ENCODE assay signal across 8 cellular contexts in the genomic region with DNA sequence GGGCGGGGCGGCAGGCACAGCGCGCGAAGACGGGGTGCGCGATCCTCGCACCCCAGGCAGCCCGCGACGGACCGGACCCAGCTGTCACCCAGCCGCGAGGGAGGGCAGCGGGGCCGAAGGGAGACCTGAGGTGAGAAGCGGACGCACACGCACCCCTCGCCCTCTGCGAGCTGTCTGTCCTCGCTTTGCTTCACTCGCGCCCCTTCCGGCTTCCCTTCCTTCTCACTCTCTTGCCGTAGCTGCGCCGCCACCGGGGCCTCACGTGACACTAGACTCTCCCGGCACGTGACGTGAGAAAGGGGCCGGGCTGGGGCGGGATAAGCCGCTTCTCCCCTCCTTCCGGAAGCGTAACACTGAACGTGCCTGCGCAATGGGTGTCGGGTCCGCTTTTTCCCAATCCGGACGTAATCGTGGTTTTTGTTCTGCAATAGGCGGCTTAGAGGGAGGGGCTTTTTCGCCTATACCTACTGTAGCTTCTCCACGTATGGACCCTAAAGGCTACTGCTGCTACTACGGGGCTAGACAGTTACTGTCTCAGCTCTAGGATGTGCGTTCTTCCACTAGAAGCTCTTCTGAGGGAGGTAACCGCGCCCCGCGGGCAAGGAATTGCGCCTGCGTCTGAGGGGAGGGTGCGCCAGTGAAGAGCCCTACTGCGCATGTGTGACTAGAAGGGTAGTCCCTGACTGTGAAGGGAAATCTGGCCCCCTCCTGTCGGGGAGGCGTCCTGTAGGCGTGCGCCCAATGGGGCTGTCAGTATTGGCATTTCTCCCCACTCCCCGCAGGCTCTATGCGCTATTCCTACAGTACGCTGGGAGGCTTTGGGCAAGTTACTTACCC. TPM values are rescaled to one million over a fixed set of nuclear protein-coding genes. Genes with fewer than 3 reads are reported as not detected.
DNase-seq lines count a peak whose midpoint lies in the region; ATAC-seq and TF ChIP-seq lines count a peak whose summit lies in the region.

A gene (minus strand): TSS at position 270 of the 837 bp plus-strand sequence. CDS start 434 bp downstream, outside the sequence.
A gene with protein sequence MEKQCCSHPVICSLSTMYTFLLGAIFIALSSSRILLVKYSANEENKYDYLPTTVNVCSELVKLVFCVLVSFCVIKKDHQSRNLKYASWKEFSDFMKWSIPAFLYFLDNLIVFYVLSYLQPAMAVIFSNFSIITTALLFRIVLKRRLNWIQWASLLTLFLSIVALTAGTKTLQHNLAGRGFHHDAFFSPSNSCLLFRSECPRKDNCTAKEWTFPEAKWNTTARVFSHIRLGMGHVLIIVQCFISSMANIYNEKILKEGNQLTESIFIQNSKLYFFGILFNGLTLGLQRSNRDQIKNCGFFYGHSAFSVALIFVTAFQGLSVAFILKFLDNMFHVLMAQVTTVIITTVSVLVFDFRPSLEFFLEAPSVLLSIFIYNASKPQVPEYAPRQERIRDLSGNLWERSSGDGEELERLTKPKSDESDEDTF (plus strand): TSS at position 353 of the 837 bp plus-strand sequence. CDS start 1,359 bp downstream, outside the sequence.

- H3K9me3 ChIP-seq in PC-3 (ENCODE audit: low read length) (no peaks in the 10 kb centered on the region), mucosa of descending colon (no peaks in the 10 kb centered on the region)

- peaks cover 12% of the 10 kb centered on the region; the same call in 1 of the 2 replicates for H4K20me1 ChIP-seq in PC-3 (ENCODE audit: low read length)

- no peak for TF ChIP-seq RAD21 in Ishikawa (IDR thresholded peaks at IDR 0.05; ENCODE audit: low read depth)

- intact Hi-C loops in PC-3 (cut with micrococcal nuclease) (loop anchor here (1.0 to 5.0 kb wide), 3 partner anchors 32 to 429 kb away; no protein-coding TSS in a partner anchor), mucosa of descending colon (cut with DNase I, micrococcal nuclease) (no loop called here)

- CTCF ChIA-PET in PC-3 (lab: Charles Lee): no interaction called here

- no peak for TF ChIP-seq EP300 in Ishikawa (IDR thresholded peaks at IDR 0.05; ENCODE audit: borderline replicate concordance)

- H3K79me2 ChIP-seq in PC-3 (ENCODE audit: low read length): peaks cover 52% of the 10 kb centered on the region

- H3K4me1 ChIP-seq in PC-3 (ENCODE audit: insufficient read depth, low read length): peaks cover 21% of the 10 kb centered on the region
- H3K4me1 ChIP-seq in mucosa of descending colon (ENCODE audit: low read depth): peaks cover 18% of the 10 kb centered on the region

- peak within 1 kb of the TSS; percentile 92 for H3K4me2 ChIP-seq in PC-3 (ENCODE audit: low read length)

- BruUV-seq in PC-3 (replicated peaks; lab: Mats Ljungman, UMichigan): TSS peak; percentile 73

- H2AFZ ChIP-seq in PC-3 (ENCODE audit: low read length): peak within 1 kb of the TSS; percentile 95

- H3K27ac ChIP-seq in PC-3 (ENCODE audit: low read length) (peak within 1 kb of the TSS; percentile 92), epithelial cell of prostate (peak within 1 kb of the TSS; percentile 91)

- H3K4me3 ChIP-seq in PC-3 (ENCODE audit: low read length) (peak within 1 kb of the TSS; percentile 96), mucosa of descending colon (peak within 1 kb of the TSS; percentile 83)

- H3K27me3 ChIP-seq in PC-3 (ENCODE audit: low read length): no peaks in the 10 kb centered on the region

- POLR2A ChIA-PET in PC-3 (lab: Charles Lee; ENCODE audit: unreplicated experiment): interaction anchor here (0.6 to 1.0 kb wide), 3 partner anchors 55 to 447 kb away, joined by 3 to 5 read pairs (median 3); no protein-coding TSS in a partner anchor

- H3K9me2 ChIP-seq in PC-3 (replicated peaks; ENCODE audit: low read length): no peaks in the 10 kb centered on the region

- no peaks in the 10 kb centered on the region for H3F3A ChIP-seq in PC-3 (ENCODE audit: low read length, unreplicated experiment)

- ATAC-seq in GM21576 (IDR thresholded peaks at IDR 0.05; ENCODE audit: unreplicated experiment): peak; percentile 80
- peak; percentile 83 for ATAC-seq in PC-3
- ATAC-seq in mucosa of descending colon: peak; percentile 96

- H3K36me3 ChIP-seq in PC-3 (ENCODE audit: low read depth, low read length): peaks cover 3% of the 10 kb centered on the region; the same call in 1 of the 2 replicates
- peaks cover 6% of the 10 kb centered on the region for H3K36me3 ChIP-seq in mucosa of descending colon (ENCODE audit: low read depth)

- no peak for TF ChIP-seq CTCF in PC-3 (conservative IDR thresholded peaks at IDR 0.05; ENCODE audit: low read depth, low read length)
- no peak for TF ChIP-seq CTCF in mucosa of descending colon (IDR thresholded peaks at IDR 0.05)

- H3K9ac ChIP-seq in PC-3 (ENCODE audit: low read length): peak within 1 kb of the TSS; percentile 89

- DNase-seq in DMS153 treated with DMSO at 0.1 percent for 48 hours (lab: John Stamatoyannopoulos, UW; ENCODE audit: unreplicated experiment): peak; percentile 94
- peak; percentile 98 for DNase-seq in PC-3
- peak; percentile 97 for DNase-seq in activated T-cell treated with anti-CD3 and anti-CD28 coated beads for 48 hours (ENCODE audit: low read depth)
- DNase-seq in epithelial cell of prostate (ENCODE audit: low read depth, low spot score): peak; percentile 91
- peak; percentile 99 for DNase-seq in mucosa of descending colon
- peak; percentile 99 for DNase-seq in stimulated activated CD8-positive, alpha-beta memory T cell treated with anti-CD3 and anti-CD28 coated beads, Interleukin-4, amount 100 ng/mL, for 24 hours (ENCODE audit: low read depth)

TF ChIP-seq in Ishikawa, 13 proteins besides CTCF, POLR2A, EP300 and RAD21:
- TF ChIP-seq, protein P1, sequence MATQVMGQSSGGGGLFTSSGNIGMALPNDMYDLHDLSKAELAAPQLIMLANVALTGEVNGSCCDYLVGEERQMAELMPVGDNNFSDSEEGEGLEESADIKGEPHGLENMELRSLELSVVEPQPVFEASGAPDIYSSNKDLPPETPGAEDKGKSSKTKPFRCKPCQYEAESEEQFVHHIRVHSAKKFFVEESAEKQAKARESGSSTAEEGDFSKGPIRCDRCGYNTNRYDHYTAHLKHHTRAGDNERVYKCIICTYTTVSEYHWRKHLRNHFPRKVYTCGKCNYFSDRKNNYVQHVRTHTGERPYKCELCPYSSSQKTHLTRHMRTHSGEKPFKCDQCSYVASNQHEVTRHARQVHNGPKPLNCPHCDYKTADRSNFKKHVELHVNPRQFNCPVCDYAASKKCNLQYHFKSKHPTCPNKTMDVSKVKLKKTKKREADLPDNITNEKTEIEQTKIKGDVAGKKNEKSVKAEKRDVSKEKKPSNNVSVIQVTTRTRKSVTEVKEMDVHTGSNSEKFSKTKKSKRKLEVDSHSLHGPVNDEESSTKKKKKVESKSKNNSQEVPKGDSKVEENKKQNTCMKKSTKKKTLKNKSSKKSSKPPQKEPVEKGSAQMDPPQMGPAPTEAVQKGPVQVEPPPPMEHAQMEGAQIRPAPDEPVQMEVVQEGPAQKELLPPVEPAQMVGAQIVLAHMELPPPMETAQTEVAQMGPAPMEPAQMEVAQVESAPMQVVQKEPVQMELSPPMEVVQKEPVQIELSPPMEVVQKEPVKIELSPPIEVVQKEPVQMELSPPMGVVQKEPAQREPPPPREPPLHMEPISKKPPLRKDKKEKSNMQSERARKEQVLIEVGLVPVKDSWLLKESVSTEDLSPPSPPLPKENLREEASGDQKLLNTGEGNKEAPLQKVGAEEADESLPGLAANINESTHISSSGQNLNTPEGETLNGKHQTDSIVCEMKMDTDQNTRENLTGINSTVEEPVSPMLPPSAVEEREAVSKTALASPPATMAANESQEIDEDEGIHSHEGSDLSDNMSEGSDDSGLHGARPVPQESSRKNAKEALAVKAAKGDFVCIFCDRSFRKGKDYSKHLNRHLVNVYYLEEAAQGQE (IDR thresholded peaks at IDR 0.05; ENCODE audit: low read depth): no peak
- TF ChIP-seq CEBPB (IDR thresholded peaks at IDR 0.05) (peak; percentile 64), FOXM1 (IDR thresholded peaks at IDR 0.05; ENCODE audit: borderline replicate concordance, low read depth) (no peak), CREB1 (IDR thresholded peaks at IDR 0.05; ENCODE audit: low read depth) (peak; percentile 62), TAF1 (IDR thresholded peaks at IDR 0.05; ENCODE audit: low read depth) (peak; percentile 64), NFIC (IDR thresholded peaks at IDR 0.05) (no peak), TCF12 (IDR thresholded peaks at IDR 0.05; ENCODE audit: low read depth) (peak; percentile 45; the same call in 1 of the 2 replicates), TEAD4 (IDR thresholded peaks at IDR 0.05) (no peak), YY1 (IDR thresholded peaks at IDR 0.05; ENCODE audit: low read depth) (no peak; the same call in 1 of the 2 replicates), ZBTB7A (IDR thresholded peaks at IDR 0.05; ENCODE audit: low read depth) (no peak), EGR1 (IDR thresholded peaks at IDR 0.05) (no peak)
- TF ChIP-seq, protein P2, sequence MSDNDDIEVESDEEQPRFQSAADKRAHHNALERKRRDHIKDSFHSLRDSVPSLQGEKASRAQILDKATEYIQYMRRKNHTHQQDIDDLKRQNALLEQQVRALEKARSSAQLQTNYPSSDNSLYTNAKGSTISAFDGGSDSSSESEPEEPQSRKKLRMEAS (IDR thresholded peaks at IDR 0.05): peak; percentile 80
- TF ChIP-seq, protein P3, sequence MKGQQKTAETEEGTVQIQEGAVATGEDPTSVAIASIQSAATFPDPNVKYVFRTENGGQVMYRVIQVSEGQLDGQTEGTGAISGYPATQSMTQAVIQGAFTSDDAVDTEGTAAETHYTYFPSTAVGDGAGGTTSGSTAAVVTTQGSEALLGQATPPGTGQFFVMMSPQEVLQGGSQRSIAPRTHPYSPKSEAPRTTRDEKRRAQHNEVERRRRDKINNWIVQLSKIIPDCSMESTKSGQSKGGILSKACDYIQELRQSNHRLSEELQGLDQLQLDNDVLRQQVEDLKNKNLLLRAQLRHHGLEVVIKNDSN (IDR thresholded peaks at IDR 0.05): peak; percentile 100
TF ChIP-seq in Ishikawa: peak in this region for 6.

RNA-seq across cellular contexts. Expression of the first gene that starts in this region (rescaled TPM):
- total RNA-seq in PC-3 (2014; rRNA removed) (117 and 120 TPM in 2 replicates), mucosa of descending colon (10 to 100 TPM; 44.1 to 60.0 (median 51.0) TPM)

RNA-seq across cellular contexts. Expression of the second gene that starts in this region (rescaled TPM):
- total RNA-seq in PC-3 (2014; rRNA removed) (16.0 and 17.7 TPM in 2 replicates), mucosa of descending colon (10 to 100 TPM; 34.9 to 39.4 (median 36.3) TPM)

Comparison
In these comparisons a context has a peak if more than half of its experiments do, and no peak if none do; other contexts are left out.
1. Peak in every context shown above with its lines: DNase-seq, ATAC-seq, H3K4me3 ChIP-seq and H3K27ac ChIP-seq.